9 cellular contexts compared by ENCODE assay signal in the genomic region with DNA sequence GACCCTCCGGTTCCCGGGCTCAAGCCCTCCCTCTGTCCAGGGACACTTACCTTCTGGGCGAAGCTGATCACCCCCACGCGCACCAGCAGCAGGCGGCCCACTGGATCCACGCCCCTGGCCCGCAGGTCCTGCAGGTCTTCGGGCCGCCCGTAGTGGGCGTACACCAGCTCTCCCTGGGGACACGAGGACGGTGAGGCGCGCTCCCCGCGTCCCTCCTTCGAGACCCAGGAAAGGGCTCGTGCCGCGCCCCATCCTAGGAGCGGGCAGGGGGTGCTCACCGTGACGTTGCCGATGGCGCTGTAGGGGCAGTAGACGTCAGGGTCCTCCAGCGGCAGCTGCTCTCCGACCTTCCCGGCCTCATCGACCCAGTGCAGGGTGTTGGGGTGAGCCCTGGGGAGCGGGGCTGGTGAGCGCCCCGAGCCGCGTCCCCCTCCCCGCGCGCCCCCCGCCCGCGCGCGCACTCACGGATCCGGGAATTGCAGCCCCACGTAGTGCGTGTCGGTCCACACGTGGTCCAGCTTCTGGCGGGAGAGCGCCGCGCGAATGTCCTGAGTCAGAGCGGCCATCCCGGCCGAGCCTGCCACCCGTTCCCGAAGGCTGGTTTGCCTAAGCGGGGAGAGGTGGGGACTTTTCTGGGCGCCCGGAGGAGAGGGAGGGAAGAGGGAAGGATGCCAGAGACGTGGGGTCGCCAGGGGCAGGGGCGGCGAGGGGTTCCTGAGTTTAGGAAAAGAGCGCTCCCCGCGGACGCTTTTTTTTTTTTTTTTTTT. TPM values are rescaled to one million over a fixed set of nuclear protein-coding genes. Genes with fewer than 3 reads are reported as not detected.
A peak's percentile ranks its signal among the peaks of the same experiment; 100 is the strongest.
DNase-seq lines count a peak whose midpoint lies in the region; ATAC-seq, FAIRE-seq and TF ChIP-seq lines count a peak whose summit lies in the region.
"Had no signal": no experiment of that assay in that cellular context is flagged by ENCODE, and none has a peak within 500 bp of the region (broad histone marks: within the 10 kb centered on the region; RNA-seq: fewer than 3 reads in every experiment).

No MANE protein-coding gene starts in this region.

- intact Hi-C loops in mammary epithelial cell (cut with micrococcal nuclease) (loop anchor here (5.0 kb wide), 1 partner anchor 44 kb away; no protein-coding TSS in a partner anchor), HepG2 (cut with micrococcal nuclease; ENCODE audit: unreplicated experiment) (no loop called here)

- H3K4me1 Mint-ChIP-seq in IgD-negative memory B cell: peaks cover 0 to 9% (median 8%) of the 10 kb centered on the region in 3 donors

- peaks cover 1% of the 10 kb centered on the region for H3K27me3 Mint-ChIP-seq in IgD-negative memory B cell

- CTCF ChIA-PET in mammary epithelial cell (lab: Charles Lee; ENCODE audit: low non-redundant PET): interaction anchor here (1.0 kb wide), 1 partner anchor 21 kb away, joined by 4 read pairs; the partner anchor contains the start of gene MOSPD3
- CTCF ChIA-PET in HepG2 (lab: Yijun Ruan, JAX; ENCODE audit: low intra/inter-chr PET ratio, low total read pairs): no interaction called here

- H4K20me1 ChIP-seq in mammary epithelial cell (ENCODE audit: insufficient read depth, low read length): no peaks in the 10 kb centered on the region
- H4K20me1 ChIP-seq in HepG2 (ENCODE audit: insufficient read depth, low read length): peaks cover 6% of the 10 kb centered on the region; the same call in 1 of the 2 replicates

- H3K4me2 ChIP-seq in mammary epithelial cell (ENCODE audit: insufficient read depth, low read depth, low read length) (peak overlapping the region; percentile 96), HepG2 (ENCODE audit: low read depth, low read length) (no peak overlapping the region)

- H2AFZ ChIP-seq in mammary epithelial cell (ENCODE audit: low read depth, low read length) (peak overlapping the region; percentile 95), HepG2 (ENCODE audit: low read length) (no peak overlapping the region)

- TF ChIP-seq CTCF in mammary epithelial cell (conservative IDR thresholded peaks at IDR 0.05 in 1 of 2, IDR thresholded peaks at IDR 0.05 in 1 of 2; ENCODE audit: extremely low read depth in 1 of 2, insufficient read depth in 1 of 2, low read depth in 1 of 2, low read length in 2 of 2) (peak in 1 of 2 donors; percentile 19), HepG2 (CRISPR knock-in tag; IDR thresholded peaks at IDR 0.05) (no peak)

- H3K4me3 ChIP-seq in mammary epithelial cell (replicated peaks in 1 of 3; ENCODE audit: insufficient read depth in 1 of 3, low read depth in 2 of 3, low read length in 3 of 3): peak overlapping the region; percentile 42 to 54 (median 48)
- H3K4me3 ChIP-seq in HepG2 (replicated peaks in 1 of 3; ENCODE audit: insufficient read depth in 1 of 3, low read depth in 2 of 3, low read length in 3 of 3): no peak overlapping the region
- no peak overlapping the region for H3K4me3 ChIP-seq in SJCRH30

- H3K27me3 ChIP-seq in mammary epithelial cell (ENCODE audit: insufficient read depth, low read length) (no peaks in the 10 kb centered on the region), HepG2 (ENCODE audit: control insufficient read depth in 1 of 2, insufficient read depth in 2 of 2, low read length in 2 of 2) (no peaks in the 10 kb centered on the region), SJCRH30 (no peaks in the 10 kb centered on the region; the same call in 1 of the 2 replicates)

- H3K9me3 ChIP-seq in mammary epithelial cell (replicated peaks; ENCODE audit: insufficient read depth, low read length) (no peaks in the 10 kb centered on the region), HepG2 (ENCODE audit: low read length) (no peaks in the 10 kb centered on the region), SJCRH30 (replicated peaks) (no peaks in the 10 kb centered on the region)

- FAIRE-seq in HepG2 (lab: Jason Lieb, UNC): no peak
- FAIRE-seq: A204.1 had no signal

- no peak for TF ChIP-seq EP300 in HepG2 (IDR thresholded peaks at IDR 0.05; ENCODE audit: low read depth in 2 of 2, low read length in 2 of 2)
- TF ChIP-seq EP300 in HepG2 (CRISPR knock-in tag; IDR thresholded peaks at IDR 0.05; ENCODE audit: borderline replicate concordance): no peak

- dilution Hi-C loops in mammary epithelial cell (cut with HindIII; ENCODE audit: low sequenced_read_pairs): no loop called here

- H3K36me3 Mint-ChIP-seq in IgD-negative memory B cell: no peaks in the 10 kb centered on the region

- TF ChIP-seq RAD21 in HepG2 (CRISPR knock-in tag; IDR thresholded peaks at IDR 0.05): no peak

- no peak for TF ChIP-seq POLR2A in HepG2 (IDR thresholded peaks at IDR 0.05; ENCODE audit: insufficient read depth in 1 of 2, low read depth in 2 of 2, low read length in 2 of 2)

- peak overlapping the region; percentile 89 to 92 (median 91) for H3K4me3 Mint-ChIP-seq in IgD-negative memory B cell

- BruUV-seq in mammary epithelial cell (replicated peaks; lab: Mats Ljungman, UMichigan): no TSS peak
- BruUV-seq in HepG2 (replicated peaks; lab: Mats Ljungman, UMichigan): no TSS peak

- in situ Hi-C loops in mammary epithelial cell (cut with MboI; ENCODE audit: low sequenced_read_pairs in 2 of 2) (no loop called here), HepG2 (cut with HindIII; ENCODE audit: extremely low pct_ligation_motif_present, low pct_unique_long_range_greater_than_20kb) (no loop called here)

- DNase-seq in DMS 273 (lab: John Stamatoyannopoulos, UW; ENCODE audit: unreplicated experiment) (peak; percentile 74), DMS 273 treated with DMSO at 0.1 percent for 48 hours (lab: John Stamatoyannopoulos, UW) (no peak), T-helper 22 cell (ENCODE audit: low read depth) (peak; percentile 37), mammary epithelial cell (peak; percentile 12), HepG2 (ENCODE audit: low spot score) (no peak), SJCRH30 (no peak)
- DNase-seq in stimulated activated CD8-positive, alpha-beta memory T cell treated with anti-CD3 and anti-CD28 coated beads, Interleukin-15, amount 100 ng/mL, for 24 hours (ENCODE audit: low read depth): peak; percentile 21

- H3K27ac ChIP-seq in mammary epithelial cell (ENCODE audit: insufficient read depth, low read depth, low read length) (no peak overlapping the region), HepG2 (ENCODE audit: extremely low read length, insufficient read depth, low read length) (no peak overlapping the region), SJCRH30 (no peak overlapping the region)

- peak overlapping the region; percentile 60 to 86 (median 69) for H3K27ac Mint-ChIP-seq in IgD-negative memory B cell

- no peaks in the 10 kb centered on the region for H3K9me3 Mint-ChIP-seq in IgD-negative memory B cell

- no peak overlapping the region for H3K9ac ChIP-seq in mammary epithelial cell (ENCODE audit: insufficient read depth, low read length)
- H3K9ac ChIP-seq in HepG2 (ENCODE audit: insufficient read depth, low read depth, low read length): no peak overlapping the region

- peaks cover 8% of the 10 kb centered on the region for H3K4me1 ChIP-seq in mammary epithelial cell (ENCODE audit: insufficient read depth, low read length)
- H3K4me1 ChIP-seq in HepG2 (ENCODE audit: insufficient read depth, low read length): no peaks in the 10 kb centered on the region
- no peaks in the 10 kb centered on the region for H3K4me1 ChIP-seq in SJCRH30

- POLR2A ChIA-PET in HepG2 (lab: Yijun Ruan, JAX): no interaction called here

- 0% methylated on average over 3 of the region's 72 CpGs for WGBS in mammary epithelial cell (ENCODE audit: low coverage, missing lambda C conversion rate)
- WGBS in HepG2 (ENCODE audit: low lambda C conversion rate): 98% methylated on average over 51 of the region's 72 CpGs

- H3K36me3 ChIP-seq in mammary epithelial cell (ENCODE audit: insufficient read depth, low read length) (no peaks in the 10 kb centered on the region), HepG2 (replicated peaks in 1 of 2; ENCODE audit: control insufficient read depth in 1 of 2, insufficient read depth in 2 of 2, low read length in 2 of 2) (peaks cover 2 to 22% of the 10 kb centered on the region in 2 experiments; a peak in 3 of 5 replicates), SJCRH30 (no peaks in the 10 kb centered on the region)

- no peaks in the 10 kb centered on the region for H3K79me2 ChIP-seq in mammary epithelial cell (ENCODE audit: insufficient read depth, low read length)
- peaks cover 2% of the 10 kb centered on the region for H3K79me2 ChIP-seq in HepG2 (ENCODE audit: insufficient read depth, low read length)

- no peak; the same call in 2 of the 3 replicates for ATAC-seq in HepG2

RNA-seq across cellular contexts. Expression of gene TFR2, which starts 8.2 kb away (rescaled TPM):
- polyA plus RNA-seq in IgD-negative memory B cell (0.44 TPM), mammary epithelial cell (0.23 TPM), HepG2 (2011; rRNA removed) (64.2 and 122 TPM in 2 replicates)
- total RNA-seq in mammary epithelial cell (under 1 TPM; 0.14 to 0.17 TPM), HepG2 (2016; rRNA removed; fragmentation: Illumina TruSeq; extraction: Trizol) (12.5 and 36.9 TPM in 2 replicates)
- not detected for polyA minus RNA-seq in mammary epithelial cell
- total RNA-seq in HepG2 (2016; cell fraction: cytosol; rRNA removed; fragmentation: Illumina TruSeq; extraction: Trizol; ENCODE audit: low read depth): 3.4 and 5.6 TPM in 2 replicates
- total RNA-seq in HepG2 (2016; cell fraction: insoluble cytoplasmic fraction; rRNA removed; fragmentation: Illumina TruSeq; extraction: Trizol): 10.1 and 35.7 TPM in 2 replicates
- 8.2 and 10.4 TPM in 2 replicates for total RNA-seq in HepG2 (2016; cell fraction: membrane; rRNA removed; fragmentation: Illumina TruSeq; extraction: Trizol)
- total RNA-seq in HepG2 (2016; cell fraction: nucleus; rRNA removed; fragmentation: Illumina TruSeq; extraction: Trizol): 34.2 and 34.9 TPM in 2 replicates
- polyA plus RNA-seq in HepG2 (2011; cell fraction: cytosol; rRNA removed): 55.9 and 57.8 TPM in 2 replicates
- polyA plus RNA-seq in HepG2 (2011; cell fraction: nucleus; rRNA removed): 182 and 193 TPM in 2 replicates
- 111 and 151 TPM in 2 replicates for polyA plus RNA-seq in HepG2 (2012)
- polyA plus RNA-seq in HepG2 (2016; cell fraction: cytosol; fragmentation: Illumina TruSeq; extraction: Trizol; ENCODE audit: low read depth): 4.2 and 4.6 TPM in 2 replicates
- 11.4 and 13.6 TPM in 2 replicates for polyA plus RNA-seq in HepG2 (2016; cell fraction: insoluble cytoplasmic fraction; fragmentation: Illumina TruSeq; extraction: Trizol; ENCODE audit: low read depth)
- polyA plus RNA-seq in HepG2 (2016; cell fraction: membrane; fragmentation: Illumina TruSeq; extraction: Trizol; ENCODE audit: low read depth): 6.6 and 6.9 TPM in 2 replicates
- polyA plus RNA-seq in HepG2 (2016; cell fraction: nucleus; fragmentation: Illumina TruSeq; extraction: Trizol; ENCODE audit: insufficient read depth, low read depth): 79.8 and 81.7 TPM in 2 replicates
- polyA minus RNA-seq in HepG2 (2011; rRNA and poly(A)+ RNA removed; ENCODE audit: low replicate concordance): 17.0 and 39.6 TPM in 2 replicates
- polyA minus RNA-seq in HepG2 (2011; cell fraction: cytosol; rRNA and poly(A)+ RNA removed): 14.2 and 31.8 TPM in 2 replicates
- 27.4 and 31.8 TPM in 2 replicates for polyA minus RNA-seq in HepG2 (2011; cell fraction: nucleus; rRNA and poly(A)+ RNA removed)
- not detected in 2 replicates for total RNA-seq in SJCRH30 (2014; rRNA removed; shearing (Covaris generic))

RNA-seq across cellular contexts. Expression of gene MOSPD3, which starts 20.8 kb away (rescaled TPM):
- polyA plus RNA-seq in IgD-negative memory B cell (14.4 TPM), mammary epithelial cell (15.7 TPM), HepG2 (2011; rRNA removed) (8.6 and 8.8 TPM in 2 replicates)
- total RNA-seq in mammary epithelial cell (10 to 100 TPM in 1 of 2 donors, 1 to 10 TPM in 1; 6.8 to 16.3 TPM), HepG2 (2016; rRNA removed; fragmentation: Illumina TruSeq; extraction: Trizol) (6.1 and 7.6 TPM in 2 replicates)
- polyA minus RNA-seq in mammary epithelial cell: 11.3 TPM
- total RNA-seq in HepG2 (2016; cell fraction: cytosol; rRNA removed; fragmentation: Illumina TruSeq; extraction: Trizol; ENCODE audit: low read depth): 12.3 and 20.4 TPM in 2 replicates
- total RNA-seq in HepG2 (2016; cell fraction: insoluble cytoplasmic fraction; rRNA removed; fragmentation: Illumina TruSeq; extraction: Trizol): 4.0 and 7.0 TPM in 2 replicates
- 15.9 and 22.1 TPM in 2 replicates for total RNA-seq in HepG2 (2016; cell fraction: membrane; rRNA removed; fragmentation: Illumina TruSeq; extraction: Trizol)
- 4.2 and 6.2 TPM in 2 replicates for total RNA-seq in HepG2 (2016; cell fraction: nucleus; rRNA removed; fragmentation: Illumina TruSeq; extraction: Trizol)
- 3.9 and 6.3 TPM in 2 replicates for polyA plus RNA-seq in HepG2 (2011; cell fraction: cytosol; rRNA removed)
- 21.4 and 23.3 TPM in 2 replicates for polyA plus RNA-seq in HepG2 (2011; cell fraction: nucleus; rRNA removed)
- polyA plus RNA-seq in HepG2 (2012): 7.9 and 11.0 TPM in 2 replicates
- 45.9 and 64.3 TPM in 2 replicates for polyA plus RNA-seq in HepG2 (2016; cell fraction: cytosol; fragmentation: Illumina TruSeq; extraction: Trizol; ENCODE audit: low read depth)
- polyA plus RNA-seq in HepG2 (2016; cell fraction: insoluble cytoplasmic fraction; fragmentation: Illumina TruSeq; extraction: Trizol; ENCODE audit: low read depth): 15.6 and 23.4 TPM in 2 replicates
- polyA plus RNA-seq in HepG2 (2016; cell fraction: membrane; fragmentation: Illumina TruSeq; extraction: Trizol; ENCODE audit: low read depth): 47.5 and 59.2 TPM in 2 replicates
- 17.4 and 18.3 TPM in 2 replicates for polyA plus RNA-seq in HepG2 (2016; cell fraction: nucleus; fragmentation: Illumina TruSeq; extraction: Trizol; ENCODE audit: insufficient read depth, low read depth)
- 3.9 and 4.7 TPM in 2 replicates for polyA minus RNA-seq in HepG2 (2011; rRNA and poly(A)+ RNA removed; ENCODE audit: low replicate concordance)
- 1.7 and 2.4 TPM in 2 replicates for polyA minus RNA-seq in HepG2 (2011; cell fraction: cytosol; rRNA and poly(A)+ RNA removed)
- polyA minus RNA-seq in HepG2 (2011; cell fraction: nucleus; rRNA and poly(A)+ RNA removed): 4.5 and 5.2 TPM in 2 replicates
- total RNA-seq in SJCRH30 (2014; rRNA removed; shearing (Covaris generic)): 13.8 and 13.9 TPM in 2 replicates

RNA-seq across cellular contexts. Expression of gene ACTL6B, which starts 23.1 kb away (rescaled TPM):
- polyA plus RNA-seq in IgD-negative memory B cell: not detected
- total RNA-seq in mammary epithelial cell: not detected
- not detected for polyA plus RNA-seq in mammary epithelial cell
- polyA minus RNA-seq in mammary epithelial cell: not detected
- total RNA-seq in HepG2 (2016; rRNA removed; fragmentation: Illumina TruSeq; extraction: Trizol): not detected in 2 replicates
- total RNA-seq in HepG2 (2016; cell fraction: cytosol; rRNA removed; fragmentation: Illumina TruSeq; extraction: Trizol; ENCODE audit: low read depth): not detected in 2 replicates
- total RNA-seq in HepG2 (2016; cell fraction: insoluble cytoplasmic fraction; rRNA removed; fragmentation: Illumina TruSeq; extraction: Trizol): not detected in 2 replicates
- total RNA-seq in HepG2 (2016; cell fraction: membrane; rRNA removed; fragmentation: Illumina TruSeq; extraction: Trizol): not detected in 2 replicates
- not detected in 2 replicates for total RNA-seq in HepG2 (2016; cell fraction: nucleus; rRNA removed; fragmentation: Illumina TruSeq; extraction: Trizol)
- not detected in 2 replicates for polyA plus RNA-seq in HepG2 (2011; rRNA removed)
- polyA plus RNA-seq in HepG2 (2011; cell fraction: cytosol; rRNA removed): not detected in 2 replicates
- not detected in 2 replicates for polyA plus RNA-seq in HepG2 (2011; cell fraction: nucleus; rRNA removed)
- not detected in 2 replicates for polyA plus RNA-seq in HepG2 (2012)
- polyA plus RNA-seq in HepG2 (2016; cell fraction: cytosol; fragmentation: Illumina TruSeq; extraction: Trizol; ENCODE audit: low read depth): not detected in 2 replicates
- polyA plus RNA-seq in HepG2 (2016; cell fraction: insoluble cytoplasmic fraction; fragmentation: Illumina TruSeq; extraction: Trizol; ENCODE audit: low read depth): not detected in 2 replicates
- polyA plus RNA-seq in HepG2 (2016; cell fraction: membrane; fragmentation: Illumina TruSeq; extraction: Trizol; ENCODE audit: low read depth): not detected in 2 replicates
- not detected in 2 replicates for polyA plus RNA-seq in HepG2 (2016; cell fraction: nucleus; fragmentation: Illumina TruSeq; extraction: Trizol; ENCODE audit: insufficient read depth, low read depth)
- polyA minus RNA-seq in HepG2 (2011; rRNA and poly(A)+ RNA removed; ENCODE audit: low replicate concordance): not detected in 2 replicates
- polyA minus RNA-seq in HepG2 (2011; cell fraction: cytosol; rRNA and poly(A)+ RNA removed): not detected in 2 replicates
- polyA minus RNA-seq in HepG2 (2011; cell fraction: nucleus; rRNA and poly(A)+ RNA removed): not detected in 2 replicates
- total RNA-seq in SJCRH30 (2014; rRNA removed; shearing (Covaris generic)): not detected in 2 replicates

RNA-seq across cellular contexts. Expression of gene PCOLCE, which starts 31.0 kb away (rescaled TPM):
- 0.98 TPM for polyA plus RNA-seq in IgD-negative memory B cell
- total RNA-seq in mammary epithelial cell: 1 to 10 TPM in 1 of 2 donors, under 1 TPM in 1; 0.67 to 6.9 TPM
- 0.86 TPM for polyA plus RNA-seq in mammary epithelial cell
- polyA minus RNA-seq in mammary epithelial cell: not detected
- 3.9 and 16.0 TPM in 2 replicates for total RNA-seq in HepG2 (2016; rRNA removed; fragmentation: Illumina TruSeq; extraction: Trizol)
- total RNA-seq in HepG2 (2016; cell fraction: cytosol; rRNA removed; fragmentation: Illumina TruSeq; extraction: Trizol; ENCODE audit: low read depth): 2.1 and 2.3 TPM in 2 replicates
- total RNA-seq in HepG2 (2016; cell fraction: insoluble cytoplasmic fraction; rRNA removed; fragmentation: Illumina TruSeq; extraction: Trizol): 3.3 and 18.3 TPM in 2 replicates
- 1.9 and 2.0 TPM in 2 replicates for total RNA-seq in HepG2 (2016; cell fraction: membrane; rRNA removed; fragmentation: Illumina TruSeq; extraction: Trizol)
- 20.4 and 23.8 TPM in 2 replicates for total RNA-seq in HepG2 (2016; cell fraction: nucleus; rRNA removed; fragmentation: Illumina TruSeq; extraction: Trizol)
- polyA plus RNA-seq in HepG2 (2011; rRNA removed): 5.3 and 6.9 TPM in 2 replicates
- 3.1 and 3.4 TPM in 2 replicates for polyA plus RNA-seq in HepG2 (2011; cell fraction: cytosol; rRNA removed)
- 62.1 and 64.1 TPM in 2 replicates for polyA plus RNA-seq in HepG2 (2011; cell fraction: nucleus; rRNA removed)
- 15.6 and 28.9 TPM in 2 replicates for polyA plus RNA-seq in HepG2 (2012)
- 3.5 and 3.8 TPM in 2 replicates for polyA plus RNA-seq in HepG2 (2016; cell fraction: cytosol; fragmentation: Illumina TruSeq; extraction: Trizol; ENCODE audit: low read depth)
- 6.3 and 9.1 TPM in 2 replicates for polyA plus RNA-seq in HepG2 (2016; cell fraction: insoluble cytoplasmic fraction; fragmentation: Illumina TruSeq; extraction: Trizol; ENCODE audit: low read depth)
- 3.4 and 3.6 TPM in 2 replicates for polyA plus RNA-seq in HepG2 (2016; cell fraction: membrane; fragmentation: Illumina TruSeq; extraction: Trizol; ENCODE audit: low read depth)
- polyA plus RNA-seq in HepG2 (2016; cell fraction: nucleus; fragmentation: Illumina TruSeq; extraction: Trizol; ENCODE audit: insufficient read depth, low read depth): 81.2 and 84.3 TPM in 2 replicates
- polyA minus RNA-seq in HepG2 (2011; rRNA and poly(A)+ RNA removed; ENCODE audit: low replicate concordance): 1.7 and 2.2 TPM in 2 replicates
- 3.4 and 4.9 TPM in 2 replicates for polyA minus RNA-seq in HepG2 (2011; cell fraction: cytosol; rRNA and poly(A)+ RNA removed)
- 7.1 and 9.0 TPM in 2 replicates for polyA minus RNA-seq in HepG2 (2011; cell fraction: nucleus; rRNA and poly(A)+ RNA removed)
- total RNA-seq in SJCRH30 (2014; rRNA removed; shearing (Covaris generic)): 41.2 and 43.4 TPM in 2 replicates

RNA-seq across cellular contexts. Expression of gene GNB2, which starts 40.4 kb away (rescaled TPM):
- polyA plus RNA-seq in IgD-negative memory B cell (62.7 TPM), mammary epithelial cell (208 TPM), HepG2 (2011; rRNA removed) (67.1 and 82.0 TPM in 2 replicates)
- total RNA-seq in mammary epithelial cell (100 to 1,000 TPM in 1 of 2 donors, 10 to 100 TPM in 1; 91.4 to 243 TPM), HepG2 (2016; rRNA removed; fragmentation: Illumina TruSeq; extraction: Trizol) (48.3 and 64.3 TPM in 2 replicates)
- polyA minus RNA-seq in mammary epithelial cell: 226 TPM
- 84.0 and 90.3 TPM in 2 replicates for total RNA-seq in HepG2 (2016; cell fraction: cytosol; rRNA removed; fragmentation: Illumina TruSeq; extraction: Trizol; ENCODE audit: low read depth)
- total RNA-seq in HepG2 (2016; cell fraction: insoluble cytoplasmic fraction; rRNA removed; fragmentation: Illumina TruSeq; extraction: Trizol): 51.7 and 55.9 TPM in 2 replicates
- 95.7 and 129 TPM in 2 replicates for total RNA-seq in HepG2 (2016; cell fraction: membrane; rRNA removed; fragmentation: Illumina TruSeq; extraction: Trizol)
- 30.4 and 32.6 TPM in 2 replicates for total RNA-seq in HepG2 (2016; cell fraction: nucleus; rRNA removed; fragmentation: Illumina TruSeq; extraction: Trizol)
- 69.6 and 88.5 TPM in 2 replicates for polyA plus RNA-seq in HepG2 (2011; cell fraction: cytosol; rRNA removed)
- polyA plus RNA-seq in HepG2 (2011; cell fraction: nucleus; rRNA removed): 82.9 and 91.9 TPM in 2 replicates
- 80.2 and 110 TPM in 2 replicates for polyA plus RNA-seq in HepG2 (2012)
- polyA plus RNA-seq in HepG2 (2016; cell fraction: cytosol; fragmentation: Illumina TruSeq; extraction: Trizol; ENCODE audit: low read depth): 141 and 174 TPM in 2 replicates
- 105 and 126 TPM in 2 replicates for polyA plus RNA-seq in HepG2 (2016; cell fraction: insoluble cytoplasmic fraction; fragmentation: Illumina TruSeq; extraction: Trizol; ENCODE audit: low read depth)
- 137 and 159 TPM in 2 replicates for polyA plus RNA-seq in HepG2 (2016; cell fraction: membrane; fragmentation: Illumina TruSeq; extraction: Trizol; ENCODE audit: low read depth)
- 84.9 and 92.0 TPM in 2 replicates for polyA plus RNA-seq in HepG2 (2016; cell fraction: nucleus; fragmentation: Illumina TruSeq; extraction: Trizol; ENCODE audit: insufficient read depth, low read depth)
- 104 and 125 TPM in 2 replicates for polyA minus RNA-seq in HepG2 (2011; rRNA and poly(A)+ RNA removed; ENCODE audit: low replicate concordance)
- 35.2 and 43.4 TPM in 2 replicates for polyA minus RNA-seq in HepG2 (2011; cell fraction: cytosol; rRNA and poly(A)+ RNA removed)
- 10.0 and 11.4 TPM in 2 replicates for polyA minus RNA-seq in HepG2 (2011; cell fraction: nucleus; rRNA and poly(A)+ RNA removed)
- 105 and 112 TPM in 2 replicates for total RNA-seq in SJCRH30 (2014; rRNA removed; shearing (Covaris generic))

Comparison
In these comparisons a context has a peak if more than half of its experiments do, and no peak if none do; other contexts are left out.
1. DNase-seq: peak in DMS 273 (single experiment), T-helper 22 cell (single experiment), mammary epithelial cell (single experiment) and stimulated activated CD8-positive, alpha-beta memory T cell treated with anti-CD3 and anti-CD28 coated beads, Interleukin-15, amount 100 ng/mL, for 24 hours (single experiment); none in DMS 273 treated with DMSO at 0.1 percent for 48 hours (single experiment), HepG2 (single experiment) and SJCRH30 (0 of 2).
2. H3K4me3 ChIP-seq: peak in mammary epithelial cell (3 of 3); none in HepG2 (0 of 3) and SJCRH30 (single experiment).